ENCODE assay signal across 19 cellular contexts in genomic region chr6:28167068-28167467, GRCh38. TPM values are rescaled to one million over a fixed set of nuclear protein-coding genes. Genes with fewer than 3 reads are reported as not detected.
DNase-seq lines count a peak whose midpoint lies in the region; ATAC-seq and TF ChIP-seq lines count a peak whose summit lies in the region.
"Had no signal": no experiment of that assay in that cellular context is flagged by ENCODE, and none has a peak within 500 bp of the region (broad histone marks: within the 10 kb centered on the region; RNA-seq: fewer than 3 reads in every experiment).

No MANE protein-coding gene starts in this region.

- H3K36me3 ChIP-seq in brain microvascular endothelial cell (replicated peaks) (no peaks in the 10 kb centered on the region), kidney epithelial cell (ENCODE audit: control insufficient read depth, insufficient read depth, low read length) (no peaks in the 10 kb centered on the region)
- H3K36me3 ChIP-seq: Peyer's patch had no signal

- TF ChIP-seq CTCF in AG09309 (IDR thresholded peaks at IDR 0.05; ENCODE audit: control insufficient read depth, insufficient read depth, low read depth, low read length, missing control alignments) (no peak), brain microvascular endothelial cell (IDR thresholded peaks at IDR 0.05; ENCODE audit: low read depth, low read length, missing control alignments) (no peak), kidney epithelial cell (IDR thresholded peaks at IDR 0.05; ENCODE audit: insufficient read depth, low read length, poor library complexity, severe bottlenecking) (no peak)

- H3K36me3 Mint-ChIP-seq in stimulated activated memory B cell treated with anti-CD40 and anti-IgM and Interleukin-4, amounts not matched to agents 10 μg/mL and 1 μg/mL and 100 μg/mL, for 72 hours, result peaks cover 50% of the 10 kb centered on the region

- peaks cover 6% of the 10 kb centered on the region for H3K9me3 Mint-ChIP-seq in stimulated activated memory B cell treated with anti-CD40 and anti-IgM and Interleukin-4, amounts not matched to agents 10 μg/mL and 1 μg/mL and 100 μg/mL, for 72 hours

- H3K4me3 Mint-ChIP-seq in stimulated activated memory B cell treated with anti-CD40 and anti-IgM and Interleukin-4, amounts not matched to agents 10 μg/mL and 1 μg/mL and 100 μg/mL, for 72 hours, result no peak overlapping the region
- H3K4me3 Mint-ChIP-seq: activated CD4-positive, alpha-beta T cell treated with anti-CD3 and anti-CD28 coated beads for 36 hours; activated T-cell treated with anti-CD3 and anti-CD28 coated beads, Interleukin-2, amount 50 U/mL, for 4 hours; T-helper 17 cell had no signal

- in situ Hi-C loops in brain microvascular endothelial cell (cut with HindIII; ENCODE audit: low pct_ligation_motif_present, low sequenced_read_pairs), result no loop called here

- no peak for ATAC-seq in HG03354 (IDR thresholded peaks at IDR 0.05; ENCODE audit: poor library complexity, severe bottlenecking, unreplicated experiment)
- no peak for ATAC-seq in stimulated activated memory B cell treated with anti-CD40 and anti-IgM and Interleukin-4, amounts not matched to agents 10 μg/mL and 1 μg/mL and 100 μg/mL, for 72 hours
- ATAC-seq in GM19463 (IDR thresholded peaks at IDR 0.05; ENCODE audit: unreplicated experiment), result no peak
- ATAC-seq: activated CD4-positive, alpha-beta T cell treated with anti-CD3 and anti-CD28 coated beads for 36 hours; activated T-cell treated with anti-CD3 and anti-CD28 coated beads, Interleukin-2, amount 50 U/mL, for 4 hours; gastrocnemius medialis; GM12878; T-helper 17 cell had no signal

- H3K27ac Mint-ChIP-seq in stimulated activated memory B cell treated with anti-CD40 and anti-IgM and Interleukin-4, amounts not matched to agents 10 μg/mL and 1 μg/mL and 100 μg/mL, for 72 hours, result no peak overlapping the region
- H3K27ac Mint-ChIP-seq: activated CD4-positive, alpha-beta T cell treated with anti-CD3 and anti-CD28 coated beads for 36 hours; T-helper 17 cell had no signal

- peaks cover 4% of the 10 kb centered on the region for H3K4me1 Mint-ChIP-seq in stimulated activated memory B cell treated with anti-CD40 and anti-IgM and Interleukin-4, amounts not matched to agents 10 μg/mL and 1 μg/mL and 100 μg/mL, for 72 hours

- H3K27me3 ChIP-seq in brain microvascular endothelial cell (replicated peaks), result no peaks in the 10 kb centered on the region
- H3K27me3 ChIP-seq in kidney epithelial cell (ENCODE audit: control insufficient read depth, insufficient read depth, low read length), result no peaks in the 10 kb centered on the region
- H3K27me3 ChIP-seq: dorsolateral prefrontal cortex, gastrocnemius medialis, Peyer's patch, tibial artery had no signal

- peak overlapping the region; percentile 80 for H3K27ac ChIP-seq in brain microvascular endothelial cell
- H3K27ac ChIP-seq: dorsolateral prefrontal cortex, gastrocnemius medialis, Peyer's patch, tibial artery had no signal

- H3K27me3 Mint-ChIP-seq in stimulated activated memory B cell treated with anti-CD40 and anti-IgM and Interleukin-4, amounts not matched to agents 10 μg/mL and 1 μg/mL and 100 μg/mL, for 72 hours, result no peaks in the 10 kb centered on the region

- peak; percentile 66 for DNase-seq in AG09309 (ENCODE audit: low read depth)
- peak; percentile 73 for DNase-seq in HT1080 (ENCODE audit: low read depth)
- peak; percentile 85 for DNase-seq in brain microvascular endothelial cell
- peak; percentile 29 for DNase-seq in kidney epithelial cell (ENCODE audit: low read depth)
- DNase-seq in NCI-H1694 (lab: John Stamatoyannopoulos, UW), result no peak
- DNase-seq: activated CD4-positive, alpha-beta T cell treated with anti-CD3 and anti-CD28 coated beads for 36 hours; activated T-cell treated with anti-CD3 and anti-CD28 coated beads, Interleukin-2, amount 50 U/mL, for 4 hours; anterior cingulate cortex; DMS53; dorsolateral prefrontal cortex; gastrocnemius medialis; NCI-H524; Peyer's patch; T-helper 17 cell; tibial artery had no signal

- no peak overlapping the region for H3K4me3 ChIP-seq in AG09309 (ENCODE audit: control insufficient read depth, low read depth, low read length)
- no peak overlapping the region for H3K4me3 ChIP-seq in brain microvascular endothelial cell (ENCODE audit: low read depth, low read length)
- H3K4me3 ChIP-seq in kidney epithelial cell (ENCODE audit: low read depth, low read length), result no peak overlapping the region
- H3K4me3 ChIP-seq: dorsolateral prefrontal cortex, gastrocnemius medialis, GM12878, Peyer's patch, tibial artery had no signal

RNA-seq across cellular contexts. Expression of gene ZKSCAN8, which starts 25.4 kb away (rescaled TPM):
- 6.9 and 9.6 TPM in 2 replicates for total RNA-seq in HT1080 (2014; rRNA removed; shearing (Covaris generic))
- polyA plus RNA-seq in HT1080 (2015; cell fraction: cytosol; rRNA removed), result 9.5 and 14.3 TPM in 2 replicates
- polyA plus RNA-seq in HT1080 (2015; cell fraction: nucleus; rRNA removed), result 43.9 and 50.0 TPM in 2 replicates
- 16.4 and 17.9 TPM in 2 replicates for total RNA-seq in kidney epithelial cell

RNA-seq across cellular contexts. Expression of gene ZSCAN16, which starts 42.7 kb away (rescaled TPM):
- 1.6 and 3.2 TPM in 2 replicates for total RNA-seq in HT1080 (2014; rRNA removed; shearing (Covaris generic))
- polyA plus RNA-seq in HT1080 (2015; cell fraction: cytosol; rRNA removed), result 0.18 and 0.47 TPM in 2 replicates
- 0.69 and 2.1 TPM in 2 replicates for polyA plus RNA-seq in HT1080 (2015; cell fraction: nucleus; rRNA removed)
- total RNA-seq in kidney epithelial cell, result 6.4 and 10.5 TPM in 2 replicates

RNA-seq across cellular contexts. Expression of gene ZSCAN9, which starts 58.0 kb away (rescaled TPM):
- 6.5 and 10.7 TPM in 2 replicates for total RNA-seq in HT1080 (2014; rRNA removed; shearing (Covaris generic))
- 10.7 and 12.1 TPM in 2 replicates for polyA plus RNA-seq in HT1080 (2015; cell fraction: cytosol; rRNA removed)
- polyA plus RNA-seq in HT1080 (2015; cell fraction: nucleus; rRNA removed), result 33.4 and 40.4 TPM in 2 replicates
- total RNA-seq in kidney epithelial cell, result 19.2 and 23.7 TPM in 2 replicates
